In genomic region chr10:73798927-73799563, GRCh38 we compare ENCODE assay signal across 1 cellular context.
TF ChIP-seq lines count a peak whose summit lies in the region.

No MANE protein-coding gene starts in this region.

TF ChIP-seq in GM12878, 131 proteins besides CTCF, POLR2A, EP300 and RAD21:
- no peak for TF ChIP-seq NR2C1 (IDR thresholded peaks at IDR 0.05)
- no peak for TF ChIP-seq NRF1 (conservative IDR thresholded peaks at IDR 0.05; ENCODE audit: low read depth, low read length)
- no peak for TF ChIP-seq BCLAF1 (IDR thresholded peaks at IDR 0.05)
- TF ChIP-seq POLR2AphosphoS2 (IDR thresholded peaks at IDR 0.05; ENCODE audit: low read depth, low read length) = 0 out of 2 replicates have a peak, but pooled peaks have one; percentile 7
- no peak for TF ChIP-seq WRNIP1 (IDR thresholded peaks at IDR 0.05; ENCODE audit: borderline replicate concordance, low read depth, low read length)
- no peak for TF ChIP-seq KDM1A (IDR thresholded peaks at IDR 0.05; ENCODE audit: borderline replicate concordance)
- no peak for TF ChIP-seq MEF2A (IDR thresholded peaks at IDR 0.05; ENCODE audit: insufficient read depth, low read depth, low read length)
- no peak for TF ChIP-seq ZBTB33 (IDR thresholded peaks at IDR 0.05)
- no peak for TF ChIP-seq TCF3 (IDR thresholded peaks at IDR 0.05; ENCODE audit: borderline replicate concordance, insufficient read depth, low read depth, low read length)
- TF ChIP-seq MTA3 (IDR thresholded peaks at IDR 0.05; ENCODE audit: borderline replicate concordance, low read length) = 0 out of 2 replicates have a peak, but pooled peaks have one; percentile 22
- TF ChIP-seq POLR2AphosphoS5 (IDR thresholded peaks at IDR 0.05; ENCODE audit: low read length) = no peak; the same call in 1 of the 2 replicates
- no peak for TF ChIP-seq CEBPB (IDR thresholded peaks at IDR 0.05; ENCODE audit: borderline replicate concordance in 1 of 2, low read depth in 2 of 2, low read length in 2 of 2)
- TF ChIP-seq IRF3 (IDR thresholded peaks at IDR 0.05) = no peak
- no peak for TF ChIP-seq YY1 (IDR thresholded peaks at IDR 0.05; ENCODE audit: low read depth, low read length)
- TF ChIP-seq ETV6 (conservative IDR thresholded peaks at IDR 0.05 in 1 of 2, IDR thresholded peaks at IDR 0.05 in 1 of 2; ENCODE audit: borderline replicate concordance in 1 of 2, low read depth in 1 of 2) = no peak
